In genomic region chr22:32493551-32493950, GRCh38 we compare ENCODE assay signal across 31 cellular contexts. TPM values are rescaled to one million over a fixed set of nuclear protein-coding genes. Genes with fewer than 3 reads are reported as not detected.
"Had no signal": no experiment of that assay in that cellular context is flagged by ENCODE, and none has a peak within 500 bp of the region (broad histone marks: within the 10 kb centered on the region; RNA-seq: fewer than 3 reads in every experiment).

No MANE protein-coding gene starts in this region.

- H3K9me3 Mint-ChIP-seq: stimulated activated effector memory CD8-positive, alpha-beta T cell treated with anti-CD3 and anti-CD28 coated beads, Interleukin-12 subunit alpha, Interleukin-12 subunit beta, amount 100 ng/mL, for 72 hours; stimulated activated memory B cell treated with anti-CD40 and anti-IgM and Interleukin-4, amounts not matched to agents 10 μg/mL and 1 μg/mL and 100 μg/mL, for 72 hours; stimulated activated naive B cell treated with anti-CD40 and anti-IgM and Interleukin-4, amounts not matched to agents 10 μg/mL and 1 μg/mL and 100 μg/mL, for 72 hours; stimulated activated naive CD8-positive, alpha-beta T cell treated with anti-CD3 and anti-CD28 coated beads, Interleukin-15, amount 100 ng/mL, for 72 hours; stimulated activated naive CD8-positive, alpha-beta T cell treated with anti-CD3 and anti-CD28 coated beads, Interleukin-15, Interleukin-2, amounts not matched to agents 100 ng/mL and 50 ng/mL, for 24 hours; type B pancreatic cell had no signal

- DNase-seq: stimulated activated CD4-positive, alpha-beta T cell treated with anti-CD3 and anti-CD28 coated beads, Interleukin-2, amount 100 ng/mL, for 48 hours; stimulated activated CD4-positive, alpha-beta T cell treated with anti-CD3 and anti-CD28 coated beads, Interleukin-4, amount 100 ng/mL, for 1 hour; stimulated activated CD4-positive, alpha-beta T cell treated with anti-CD3 and anti-CD28 coated beads, Interleukin-4, amount 100 ng/mL, for 24 hours; stimulated activated CD4-positive, alpha-beta T cell treated with anti-CD3 and anti-CD28 coated beads, Interleukin-4, amount 100 ng/mL, for 4 hours; stimulated activated CD8-positive, alpha-beta memory T cell treated with anti-CD3 and anti-CD28 coated beads, Interleukin-4, amount 100 ng/mL, for 48 hours; stimulated activated naive B cell treated with anti-CD40 and anti-IgM and Interleukin-4, amounts not matched to agents 10 μg/mL and 1 μg/mL and 100 μg/mL, for 72 hours; stimulated activated naive CD4-positive, alpha-beta T cell; stimulated activated naive CD4-positive, alpha-beta T cell treated with Interleukin-2 at 50 U/mL for 16 hours; stimulated activated naive CD8-positive, alpha-beta T cell treated with anti-CD3 and anti-CD28 coated beads, Interleukin-15, amount 100 ng/mL, for 72 hours; stimulated activated naive CD8-positive, alpha-beta T cell treated with anti-CD3 and anti-CD28 coated beads, Interleukin-15, Interleukin-2, amounts not matched to agents 100 U/mL and 50 U/mL, for 24 hours; stomach; substantia nigra; testis; thyroid gland; tibial artery; transverse colon; trophoblast cell; upper lobe of left lung; upper lobe of right lung; uterus had no signal

- H3K36me3 Mint-ChIP-seq: stimulated activated effector memory CD8-positive, alpha-beta T cell treated with anti-CD3 and anti-CD28 coated beads, Interleukin-12 subunit alpha, Interleukin-12 subunit beta, amount 100 ng/mL, for 72 hours had no signal

- ATAC-seq: stimulated activated effector memory CD8-positive, alpha-beta T cell treated with anti-CD3 and anti-CD28 coated beads, Interleukin-12 subunit alpha, Interleukin-12 subunit beta, amount 100 ng/mL, for 72 hours; stimulated activated memory B cell treated with anti-CD40 and anti-IgM and Interleukin-4, amounts not matched to agents 10 μg/mL and 1 μg/mL and 100 μg/mL, for 72 hours; stimulated activated naive B cell treated with anti-CD40 and anti-IgM and Interleukin-4, amounts not matched to agents 10 μg/mL and 1 μg/mL and 100 μg/mL, for 72 hours; stimulated activated naive CD8-positive, alpha-beta T cell treated with anti-CD3 and anti-CD28 coated beads, Interleukin-15, amount 100 ng/mL, for 72 hours; stimulated activated naive CD8-positive, alpha-beta T cell treated with anti-CD3 and anti-CD28 coated beads, Interleukin-15, Interleukin-2, amounts not matched to agents 100 U/mL and 50 U/mL, for 24 hours; upper lobe of right lung had no signal

- H3K27ac Mint-ChIP-seq: stimulated activated effector memory CD8-positive, alpha-beta T cell treated with anti-CD3 and anti-CD28 coated beads, Interleukin-12 subunit alpha, Interleukin-12 subunit beta, amount 100 ng/mL, for 72 hours; stimulated activated memory B cell treated with anti-CD40 and anti-IgM and Interleukin-4, amounts not matched to agents 10 μg/mL and 1 μg/mL and 100 μg/mL, for 72 hours; stimulated activated naive CD8-positive, alpha-beta T cell treated with anti-CD3 and anti-CD28 coated beads, Interleukin-15, Interleukin-2, amounts not matched to agents 100 ng/mL and 50 ng/mL, for 24 hours; type B pancreatic cell had no signal

- H3K4me1 Mint-ChIP-seq: stimulated activated memory B cell treated with anti-CD40 and anti-IgM and Interleukin-4, amounts not matched to agents 10 μg/mL and 1 μg/mL and 100 μg/mL, for 72 hours; stimulated activated naive B cell treated with anti-CD40 and anti-IgM and Interleukin-4, amounts not matched to agents 10 μg/mL and 1 μg/mL and 100 μg/mL, for 72 hours had no signal

- H3K4me3 Mint-ChIP-seq: stimulated activated effector memory CD8-positive, alpha-beta T cell treated with anti-CD3 and anti-CD28 coated beads, Interleukin-12 subunit alpha, Interleukin-12 subunit beta, amount 100 ng/mL, for 72 hours; stimulated activated memory B cell treated with anti-CD40 and anti-IgM and Interleukin-4, amounts not matched to agents 10 μg/mL and 1 μg/mL and 100 μg/mL, for 72 hours; stimulated activated naive B cell treated with anti-CD40 and anti-IgM and Interleukin-4, amounts not matched to agents 10 μg/mL and 1 μg/mL and 100 μg/mL, for 72 hours; stimulated activated naive CD8-positive, alpha-beta T cell treated with anti-CD3 and anti-CD28 coated beads, Interleukin-15, amount 100 ng/mL, for 72 hours; stimulated activated naive CD8-positive, alpha-beta T cell treated with anti-CD3 and anti-CD28 coated beads, Interleukin-15, Interleukin-2, amounts not matched to agents 100 ng/mL and 50 ng/mL, for 24 hours; type B pancreatic cell had no signal

- H3K27me3 Mint-ChIP-seq: stimulated activated memory B cell treated with anti-CD40 and anti-IgM and Interleukin-4, amounts not matched to agents 10 μg/mL and 1 μg/mL and 100 μg/mL, for 72 hours; stimulated activated naive B cell treated with anti-CD40 and anti-IgM and Interleukin-4, amounts not matched to agents 10 μg/mL and 1 μg/mL and 100 μg/mL, for 72 hours; stimulated activated naive CD8-positive, alpha-beta T cell treated with anti-CD3 and anti-CD28 coated beads, Interleukin-15, amount 100 ng/mL, for 72 hours; stimulated activated naive CD8-positive, alpha-beta T cell treated with anti-CD3 and anti-CD28 coated beads, Interleukin-15, Interleukin-2, amounts not matched to agents 100 ng/mL and 50 ng/mL, for 24 hours; type B pancreatic cell had no signal

RNA-seq across cellular contexts. Expression of gene BPIFC, which starts 29.3 kb away (rescaled TPM):
- total RNA-seq: stomach, subcutaneous adipose tissue, temporal lobe, thoracic aorta, thyroid gland, tibial nerve, transverse colon, upper lobe of left lung, upper lobe of right lung, ureter, urinary bladder, uterus, vagina had no signal
